ENCODE assay signal across 1 cellular context in the genomic region with DNA sequence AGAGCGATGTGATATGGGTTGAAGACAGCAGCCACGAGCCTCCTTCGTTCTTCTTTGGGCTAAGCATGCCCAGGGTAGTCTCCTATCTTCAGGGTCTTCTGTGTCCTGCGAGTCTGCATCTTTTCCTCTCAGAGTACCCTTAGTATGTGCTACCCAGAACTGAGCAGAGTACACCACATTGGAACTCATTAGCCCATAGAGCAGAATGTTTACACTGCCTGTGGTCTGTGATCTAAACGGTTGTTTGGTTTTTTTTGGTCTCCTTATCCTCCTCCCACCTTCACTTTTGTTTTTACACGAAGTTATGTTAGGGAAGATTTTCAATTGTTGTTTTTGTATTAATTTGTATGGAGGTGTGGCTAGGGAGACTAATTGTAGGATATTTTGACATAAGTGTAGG.
TF ChIP-seq lines count a peak whose summit lies in the region.

No MANE protein-coding gene starts in this region.

TF ChIP-seq in HepG2, 621 proteins besides CTCF, POLR2A, EP300 and RAD21:
- TF ChIP-seq TCF7 (IDR thresholded peaks at IDR 0.05; ENCODE audit: low read depth) (no peak), RFX3 (CRISPR knock-in tag; IDR thresholded peaks at IDR 0.05) (no peak), HINFP (CRISPR knock-in tag; IDR thresholded peaks at IDR 0.05; ENCODE audit: low read depth) (no peak), MBD4 (IDR thresholded peaks at IDR 0.05; ENCODE audit: borderline replicate concordance, low read length) (no peak), DNMT1 (CRISPR knock-in tag; IDR thresholded peaks at IDR 0.05) (no peak), NR2C2 (CRISPR knock-in tag; IDR thresholded peaks at IDR 0.05; ENCODE audit: borderline replicate concordance) (no peak), ZNF354B (CRISPR knock-in tag; IDR thresholded peaks at IDR 0.05) (no peak), ZNF614 (CRISPR knock-in tag; IDR thresholded peaks at IDR 0.05; ENCODE audit: borderline replicate concordance) (no peak), SRSF9 (IDR thresholded peaks at IDR 0.05; ENCODE audit: borderline replicate concordance, insufficient read depth, low read depth, low read length, poor library complexity, severe bottlenecking) (no peak), ZNF713 (CRISPR knock-in tag; IDR thresholded peaks at IDR 0.05) (no peak)
- TF ChIP-seq, protein P1, sequence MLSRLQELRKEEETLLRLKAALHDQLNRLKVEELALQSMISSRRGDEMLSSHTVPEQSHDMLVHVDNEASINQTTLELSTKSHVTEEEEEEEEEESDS (CRISPR knock-in tag; IDR thresholded peaks at IDR 0.05; ENCODE audit: borderline replicate concordance), result no peak
- TF ChIP-seq, protein P2, sequence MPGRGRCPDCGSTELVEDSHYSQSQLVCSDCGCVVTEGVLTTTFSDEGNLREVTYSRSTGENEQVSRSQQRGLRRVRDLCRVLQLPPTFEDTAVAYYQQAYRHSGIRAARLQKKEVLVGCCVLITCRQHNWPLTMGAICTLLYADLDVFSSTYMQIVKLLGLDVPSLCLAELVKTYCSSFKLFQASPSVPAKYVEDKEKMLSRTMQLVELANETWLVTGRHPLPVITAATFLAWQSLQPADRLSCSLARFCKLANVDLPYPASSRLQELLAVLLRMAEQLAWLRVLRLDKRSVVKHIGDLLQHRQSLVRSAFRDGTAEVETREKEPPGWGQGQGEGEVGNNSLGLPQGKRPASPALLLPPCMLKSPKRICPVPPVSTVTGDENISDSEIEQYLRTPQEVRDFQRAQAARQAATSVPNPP (CRISPR knock-in tag; IDR thresholded peaks at IDR 0.05), result no peak
- TF ChIP-seq, protein P3, sequence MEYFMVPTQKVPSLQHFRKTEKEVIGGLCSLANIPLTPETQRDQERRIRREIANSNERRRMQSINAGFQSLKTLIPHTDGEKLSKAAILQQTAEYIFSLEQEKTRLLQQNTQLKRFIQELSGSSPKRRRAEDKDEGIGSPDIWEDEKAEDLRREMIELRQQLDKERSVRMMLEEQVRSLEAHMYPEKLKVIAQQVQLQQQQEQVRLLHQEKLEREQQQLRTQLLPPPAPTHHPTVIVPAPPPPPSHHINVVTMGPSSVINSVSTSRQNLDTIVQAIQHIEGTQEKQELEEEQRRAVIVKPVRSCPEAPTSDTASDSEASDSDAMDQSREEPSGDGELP (IDR thresholded peaks at IDR 0.05; ENCODE audit: borderline replicate concordance, low read depth), result no peak
